ENCODE assay signal across 10 cellular contexts in genomic region chr10:72069751-72070501, GRCh38. TPM values are rescaled to one million over a fixed set of nuclear protein-coding genes. Genes with fewer than 3 reads are reported as not detected.
DNase-seq lines count a peak whose midpoint lies in the region; ATAC-seq and TF ChIP-seq lines count a peak whose summit lies in the region.
"Had no signal": no experiment of that assay in that cellular context is flagged by ENCODE, and none has a peak within 500 bp of the region (broad histone marks: within the 10 kb centered on the region; RNA-seq: fewer than 3 reads in every experiment).

No MANE protein-coding gene starts in this region.

- no peaks in the 10 kb centered on the region for H3K9me3 ChIP-seq in cardiac muscle cell (ENCODE audit: low read depth)
- H3K9me3 ChIP-seq: thoracic aorta had no signal

- ATAC-seq in Right ventricle myocardium inferior (no peak), HG02981 (IDR thresholded peaks at IDR 0.05; ENCODE audit: unreplicated experiment) (no peak), GM19324 (IDR thresholded peaks at IDR 0.05; ENCODE audit: low FRiP score, unreplicated experiment) (no peak)
- no peak for ATAC-seq in stimulated activated naive CD8-positive, alpha-beta T cell treated with anti-CD3 and anti-CD28 coated beads, Interleukin-15, amount 100 ng/mL, for 72 hours

- H3K27me3 ChIP-seq in cardiac muscle cell, result no peaks in the 10 kb centered on the region

- no peaks in the 10 kb centered on the region for H3K27me3 Mint-ChIP-seq in stimulated activated naive CD8-positive, alpha-beta T cell treated with anti-CD3 and anti-CD28 coated beads, Interleukin-15, amount 100 ng/mL, for 72 hours
- H3K27me3 Mint-ChIP-seq in mesothelial cell of epicardium (ENCODE audit: low read depth), result no peaks in the 10 kb centered on the region

- H3K4me3 ChIP-seq in cardiac muscle cell, result no peak overlapping the region
- H3K4me3 ChIP-seq in choroid plexus epithelial cell (ENCODE audit: low read depth, low read length), result no peak overlapping the region
- H3K4me3 ChIP-seq: thoracic aorta had no signal

- TF ChIP-seq CTCF in cardiac muscle cell (IDR thresholded peaks at IDR 0.05; ENCODE audit: low read depth, low read length), result peak; percentile 26
- peak; percentile 53 for TF ChIP-seq CTCF in choroid plexus epithelial cell (conservative IDR thresholded peaks at IDR 0.05; ENCODE audit: low read depth, low read length)
- no peak for TF ChIP-seq CTCF in mesothelial cell of epicardium (IDR thresholded peaks at IDR 0.05; ENCODE audit: unreplicated experiment)

- H3K36me3 Mint-ChIP-seq in mesothelial cell of epicardium, result peaks cover 5% of the 10 kb centered on the region

- H3K4me1 ChIP-seq in cardiac muscle cell (ENCODE audit: low read depth), result peaks cover 9% of the 10 kb centered on the region

- DNase-seq in cardiac muscle cell (ENCODE audit: low read depth in 1 of 2, low spot score in 1 of 2), result no peak
- DNase-seq in Right ventricle myocardium inferior (ENCODE audit: missing footprints), result no peak
- DNase-seq in NCI-H1694 treated with DMSO at 0.1 percent for 48 hours (lab: John Stamatoyannopoulos, UW), result peak; percentile 65
- DNase-seq in choroid plexus epithelial cell (ENCODE audit: low read depth), result no peak
- DNase-seq in stimulated activated naive CD8-positive, alpha-beta T cell treated with anti-CD3 and anti-CD28 coated beads, Interleukin-15, amount 100 ng/mL, for 72 hours, result no peak
- no peak for DNase-seq in mesothelial cell of epicardium (ENCODE audit: low spot score in 2 of 2, unreplicated experiment in 2 of 2)
- DNase-seq: NCI-H510A treated with DMSO at 0.1 percent for 48 hours had no signal

- peak overlapping the region; percentile 75 to 93 for H3K27ac Mint-ChIP-seq in stimulated activated naive CD8-positive, alpha-beta T cell treated with anti-CD3 and anti-CD28 coated beads, Interleukin-15, amount 100 ng/mL, for 72 hours
- H3K27ac Mint-ChIP-seq in mesothelial cell of epicardium, result no peak overlapping the region

- no peaks in the 10 kb centered on the region for H3K9me3 Mint-ChIP-seq in stimulated activated naive CD8-positive, alpha-beta T cell treated with anti-CD3 and anti-CD28 coated beads, Interleukin-15, amount 100 ng/mL, for 72 hours
- H3K9me3 Mint-ChIP-seq in mesothelial cell of epicardium, result peaks cover 5% of the 10 kb centered on the region

- H3K4me3 Mint-ChIP-seq in stimulated activated naive CD8-positive, alpha-beta T cell treated with anti-CD3 and anti-CD28 coated beads, Interleukin-15, amount 100 ng/mL, for 72 hours, result no peak overlapping the region
- H3K4me3 Mint-ChIP-seq in mesothelial cell of epicardium, result no peak overlapping the region

- intact Hi-C loops in Right ventricle myocardium inferior (cut with DNase I), result loop anchor here (5.0 kb wide), 1 partner anchor 37 kb away; no protein-coding TSS in a partner anchor

- H3K27ac ChIP-seq in cardiac muscle cell, result no peak overlapping the region
- H3K27ac ChIP-seq: thoracic aorta had no signal

- H3K36me3 ChIP-seq in cardiac muscle cell, result no peaks in the 10 kb centered on the region
- H3K36me3 ChIP-seq: thoracic aorta had no signal

- H3K4me1 Mint-ChIP-seq in stimulated activated naive CD8-positive, alpha-beta T cell treated with anti-CD3 and anti-CD28 coated beads, Interleukin-15, amount 100 ng/mL, for 72 hours, result peaks cover 80% of the 10 kb centered on the region
- H3K4me1 Mint-ChIP-seq in mesothelial cell of epicardium, result peaks cover 16% of the 10 kb centered on the region

RNA-seq across cellular contexts. Expression of gene SPOCK2, which starts 18.4 kb away (rescaled TPM):
- total RNA-seq in cardiac muscle cell (1.3 and 5.0 TPM in 2 replicates), Right ventricle myocardium inferior (10.4 TPM), mesothelial cell of epicardium (26.7 to 32.4 TPM (median 28.5 TPM) in 3 replicates)
- polyA plus RNA-seq in cardiac muscle cell, result 0.85 and 3.9 TPM in 2 replicates
